ENCODE assay signal across 8 cellular contexts in the genomic region with DNA sequence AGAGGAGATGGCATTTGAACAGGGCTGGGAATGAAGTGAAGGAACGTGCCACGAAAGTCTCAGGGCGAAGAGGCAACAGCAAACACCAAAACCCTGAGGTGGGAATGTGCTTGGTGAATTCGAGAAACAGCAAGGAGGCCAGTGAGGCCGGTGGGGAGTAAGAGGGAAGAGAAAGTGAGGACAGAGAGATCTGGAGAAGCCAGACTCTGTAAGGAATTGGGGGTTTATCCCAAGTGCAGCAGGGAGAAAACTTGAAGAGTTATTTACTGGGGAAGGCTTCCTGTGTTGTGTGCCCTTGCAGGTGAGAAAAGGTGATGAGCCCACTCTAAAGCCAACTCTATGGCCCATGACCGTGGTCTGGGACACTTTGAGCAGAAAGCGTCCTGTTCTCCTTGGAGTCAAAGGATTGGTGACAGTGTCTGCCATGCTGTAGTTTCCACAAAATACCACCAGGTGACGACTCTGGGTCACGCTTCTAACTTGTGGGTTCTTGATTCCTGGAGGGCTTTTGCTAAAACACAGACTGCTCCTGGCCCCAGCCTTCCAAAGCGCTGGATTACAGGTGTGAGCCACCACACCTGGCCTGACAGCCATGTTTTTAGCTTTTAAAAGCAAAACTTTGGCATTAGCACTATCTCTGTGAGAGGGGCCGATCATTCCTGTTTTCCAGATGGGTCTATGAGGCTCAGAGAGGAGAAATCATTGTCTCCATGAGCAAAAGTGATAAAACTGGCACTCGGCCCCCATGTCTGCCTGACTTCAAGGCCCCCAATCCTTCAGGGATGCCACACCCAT. TPM values are rescaled to one million over a fixed set of nuclear protein-coding genes. Genes with fewer than 3 reads are reported as not detected.
DNase-seq lines count a peak whose midpoint lies in the region; ATAC-seq and TF ChIP-seq lines count a peak whose summit lies in the region.

No MANE protein-coding gene starts in this region.

- H3K4me1 ChIP-seq in HAP-1 (no peaks in the 10 kb centered on the region), colonic mucosa (no peaks in the 10 kb centered on the region), right lobe of liver (no peaks in the 10 kb centered on the region)

- WGBS in right lobe of liver (ENCODE audit: insufficient coverage, low coverage, low lambda C conversion rate, missing lambda C conversion rate): 22% methylated on average over 11 of the region's 12 CpGs

- H3K27ac ChIP-seq in colonic mucosa: no peak overlapping the region
- no peak overlapping the region for H3K27ac ChIP-seq in right lobe of liver

- H3K27me3 ChIP-seq in HAP-1 (ENCODE audit: low read depth): peaks cover 8% of the 10 kb centered on the region; the same call in 1 of the 2 replicates
- no peaks in the 10 kb centered on the region for H3K27me3 ChIP-seq in colonic mucosa
- H3K27me3 ChIP-seq in right lobe of liver: no peaks in the 10 kb centered on the region

- in situ Hi-C loops in HAP-1 (cut with MboI; ENCODE audit: low sequenced_read_pairs): no loop called here

- ATAC-seq in activated CD4-positive, CD25-positive, alpha-beta regulatory T cell treated with anti-CD3 and anti-CD28 coated beads, Interleukin-2, amount 50 U/mL, for 24 hours: peak; percentile 56 to 70
- ATAC-seq in right lobe of liver (peak; percentile 87 to 97 (median 92)), GM19455 (IDR thresholded peaks at IDR 0.05; ENCODE audit: unreplicated experiment) (no peak)

- no peak overlapping the region for H3K9ac ChIP-seq in colonic mucosa (ENCODE audit: low read depth in 2 of 2, low read length in 2 of 2)

- peak; percentile 83 for DNase-seq in COLO829 (ENCODE audit: low spot score)
- DNase-seq in HAP-1 (ENCODE audit: low spot score in 2 of 2): peak; percentile 68 to 79
- peak; percentile 77 for DNase-seq in NCI-H2227 (lab: John Stamatoyannopoulos, UW; ENCODE audit: unreplicated experiment)
- peak; percentile 67 for DNase-seq in colonic mucosa
- peak in 1 of 3 donors; percentile 67 for DNase-seq in right lobe of liver
- DNase-seq in stimulated activated CD8-positive, alpha-beta memory T cell treated with anti-CD3 and anti-CD28 coated beads, Interleukin-7, amount 100 ng/mL, for 24 hours (ENCODE audit: low read depth): peak; percentile 4

- H3K36me3 ChIP-seq in HAP-1 (replicated peaks): no peaks in the 10 kb centered on the region
- H3K36me3 ChIP-seq in colonic mucosa: no peaks in the 10 kb centered on the region
- H3K36me3 ChIP-seq in right lobe of liver: no peaks in the 10 kb centered on the region

- no peak for TF ChIP-seq POLR2A in right lobe of liver (IDR thresholded peaks at IDR 0.05)

- no peaks in the 10 kb centered on the region; the same call in 1 of the 2 replicates for H3K9me3 ChIP-seq in HAP-1
- H3K9me3 ChIP-seq in colonic mucosa: no peaks in the 10 kb centered on the region
- H3K9me3 ChIP-seq in right lobe of liver: no peaks in the 10 kb centered on the region

- intact Hi-C loops in colonic mucosa (cut with DNase I): no loop called here
- intact Hi-C loops in right lobe of liver (cut with DNase I): loop anchor here (5.0 to 10.0 kb wide), 3 partner anchors 103 to 171 kb away; no protein-coding TSS in a partner anchor

- H3K4me3 ChIP-seq in HAP-1: no peak overlapping the region
- H3K4me3 ChIP-seq in colonic mucosa: no peak overlapping the region
- no peak overlapping the region for H3K4me3 ChIP-seq in right lobe of liver

- peak; percentile 98 for TF ChIP-seq CTCF in colonic mucosa (IDR thresholded peaks at IDR 0.05)
- peak; percentile 89 to 97 (median 95) for TF ChIP-seq CTCF in right lobe of liver (IDR thresholded peaks at IDR 0.05)

RNA-seq across cellular contexts. Expression of gene CSNK2A1, which starts 18.0 kb away (rescaled TPM):
- total RNA-seq in colonic mucosa (100 to 1,000 TPM; 107 to 144 TPM), right lobe of liver (10 to 100 TPM; 30.4 to 62.6 (median 37.1) TPM)

RNA-seq across cellular contexts. Expression of gene TCF15, which starts 48.5 kb away (rescaled TPM):
- total RNA-seq in colonic mucosa (under 1 TPM; 0.16 to 0.22 TPM), right lobe of liver (under 1 TPM in 1 of 6 experiments, not detected in 5; 0.33 TPM)
